8 cellular contexts compared by ENCODE assay signal in the genomic region with DNA sequence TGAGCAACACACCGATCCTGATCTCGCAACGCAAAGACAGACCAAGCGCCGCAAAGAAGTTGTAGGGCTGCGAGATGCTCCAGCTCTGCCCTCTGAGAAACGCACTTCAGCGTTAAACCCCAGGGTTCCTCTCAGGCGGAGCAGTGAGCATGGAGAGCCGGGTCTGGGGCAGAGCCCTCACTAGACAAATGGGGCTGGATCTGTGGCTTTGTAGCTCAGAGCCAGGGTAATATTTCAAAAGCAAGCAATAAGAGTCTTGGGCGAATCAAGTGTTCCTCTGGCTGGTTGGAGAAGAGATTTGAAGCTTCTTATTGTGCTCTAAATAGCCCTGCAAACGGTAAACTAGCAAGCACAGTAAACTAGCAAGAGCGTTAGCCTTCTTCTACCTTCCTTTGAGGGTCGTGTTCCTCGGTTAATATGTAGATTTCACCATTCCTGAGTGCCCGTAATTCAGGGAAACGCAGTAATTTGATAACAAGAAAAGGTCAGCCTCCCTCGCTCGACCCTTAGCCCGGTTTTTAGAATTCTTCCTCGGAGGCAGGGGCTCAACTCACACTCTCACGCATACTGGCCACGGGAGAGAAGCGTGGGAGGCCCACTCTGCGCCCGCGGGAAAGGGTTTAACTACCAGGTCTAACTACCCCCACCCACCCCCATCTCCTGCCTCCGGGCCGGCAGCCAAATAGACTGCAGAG. TPM values are rescaled to one million over a fixed set of nuclear protein-coding genes. Genes with fewer than 3 reads are reported as not detected.
A peak's percentile ranks its signal among the peaks of the same experiment; 100 is the strongest.
DNase-seq lines count a peak whose midpoint lies in the region; ATAC-seq, FAIRE-seq and TF ChIP-seq lines count a peak whose summit lies in the region.

No MANE protein-coding gene starts in this region.

- H3K9me3 ChIP-seq in H9 (ENCODE audit: control insufficient read depth, low read depth, low read length), result no peaks in the 10 kb centered on the region
- H3K9me3 ChIP-seq in SJCRH30 (replicated peaks), result no peaks in the 10 kb centered on the region
- H3K9me3 ChIP-seq in iPS-18a (ENCODE audit: control insufficient read depth, low read depth, low read length), result no peaks in the 10 kb centered on the region
- H3K9me3 ChIP-seq in small intestine (ENCODE audit: control insufficient read depth, low read depth), result no peaks in the 10 kb centered on the region

- H3K36me3 Mint-ChIP-seq in H9 (ENCODE audit: insufficient read depth in 1 of 3, low read depth in 3 of 3), result no peaks in the 10 kb centered on the region

- peaks cover 19 to 24% of the 10 kb centered on the region in 2 experiments for H3K4me1 Mint-ChIP-seq in H9

- H3K27me3 ChIP-seq in H9 (ENCODE audit: insufficient read depth, low read length), result peaks cover 8% of the 10 kb centered on the region; the same call in 1 of the 2 replicates
- no peaks in the 10 kb centered on the region for H3K27me3 ChIP-seq in SJCRH30
- H3K27me3 ChIP-seq in iPS-18a (ENCODE audit: control insufficient read depth, insufficient read depth, low read length), result peaks cover 96% of the 10 kb centered on the region
- peaks cover 0 to 4% of the 10 kb centered on the region in 2 donors for H3K27me3 ChIP-seq in small intestine (ENCODE audit: control insufficient read depth in 2 of 2, insufficient read depth in 2 of 2, low read length in 2 of 2)

- no peak overlapping the region for H2BK12ac ChIP-seq in H9 (ENCODE audit: insufficient read length, low read depth, low read length)

- no peak overlapping the region for H3K18ac ChIP-seq in H9 (ENCODE audit: insufficient read length, low read depth, low read length)

- no peak for TF ChIP-seq CTCF in H9 (conservative IDR thresholded peaks at IDR 0.05)

- peaks cover 6% of the 10 kb centered on the region; the same call in 1 of the 2 replicates for H3K4me1 ChIP-seq in H9 (ENCODE audit: insufficient read depth, low read length)
- no peaks in the 10 kb centered on the region for H3K4me1 ChIP-seq in SJCRH30
- peaks cover 24% of the 10 kb centered on the region for H3K4me1 ChIP-seq in iPS-18a (ENCODE audit: control insufficient read depth, low read depth, low read length)
- H3K4me1 ChIP-seq in small intestine (ENCODE audit: control insufficient read depth in 2 of 2, insufficient read depth in 1 of 2, low read depth in 1 of 2, low read length in 1 of 2), result no peaks in the 10 kb centered on the region

- H2BK120ac ChIP-seq in H9 (ENCODE audit: low read depth, low read length, poor library complexity, severe bottlenecking), result no peak overlapping the region

- no CpG with 5 or more reads among the region's 29 CpGs for WGBS in H9 (ENCODE audit: extremely low coverage, insufficient read length, low lambda C conversion rate)
- 32 to 38% (median 38%) methylated on average over 29 of the region's 29 CpGs for WGBS in small intestine, 3 donors

- H3K27ac ChIP-seq in H9 (ENCODE audit: insufficient read length, low read depth, low read length) (no peak overlapping the region), SJCRH30 (no peak overlapping the region), iPS-18a (ENCODE audit: low read length) (no peak overlapping the region), small intestine (ENCODE audit: low read depth in 1 of 2, low read length in 1 of 2) (peak overlapping the region; percentile 51 to 80)

- H3K9ac ChIP-seq in H9 (ENCODE audit: extremely low read depth, insufficient read length, low read length) (no peak overlapping the region), iPS-18a (ENCODE audit: low read length) (no peak overlapping the region)

- H3K4me2 ChIP-seq in H9 (ENCODE audit: insufficient read depth, insufficient read length, low read length), result peak overlapping the region; percentile 54

- no peak overlapping the region for H2AFZ ChIP-seq in H9 (ENCODE audit: low read length)

- peak overlapping the region; percentile 41 for H3K4me3 ChIP-seq in SJCRH30
- H3K4me3 ChIP-seq in iPS-18a (ENCODE audit: low read length), result peak overlapping the region; percentile 53
- H3K4me3 ChIP-seq in small intestine (ENCODE audit: low read depth in 1 of 2, low read length in 2 of 2), result no peak overlapping the region

- H3K27ac Mint-ChIP-seq in H9, result no peak overlapping the region

- no peak overlapping the region for H2BK15ac ChIP-seq in H9 (ENCODE audit: low read depth, low read length)

- no peak overlapping the region for H3K56ac ChIP-seq in H9 (ENCODE audit: insufficient read length, low read depth, low read length)

- H3K4ac ChIP-seq in H9 (ENCODE audit: low read depth, low read length), result no peak overlapping the region

- no peaks in the 10 kb centered on the region for H3K79me1 ChIP-seq in H9 (ENCODE audit: insufficient read depth, low read depth, low read length, poor library complexity, severe bottlenecking)

- peak; percentile 12 for DNase-seq in AG08396 (ENCODE audit: low spot score)
- DNase-seq in H9, result peak; percentile 68
- DNase-seq in SJCRH30, result peak; percentile 30 to 58
- no peak for DNase-seq in small intestine

- no peak overlapping the region for H2BK20ac ChIP-seq in H9 (ENCODE audit: low read depth, low read length, poor library complexity, severe bottlenecking)

- H4K20me1 ChIP-seq in H9 (ENCODE audit: control insufficient read depth, insufficient read depth, insufficient read length), result no peaks in the 10 kb centered on the region

- no peaks in the 10 kb centered on the region for H3K9me3 Mint-ChIP-seq in H9

- H3K23ac ChIP-seq in H9 (ENCODE audit: insufficient read length, low read depth, low read length), result no peak overlapping the region

- no peak overlapping the region for H4K91ac ChIP-seq in H9 (ENCODE audit: insufficient read length, low read depth, low read length)

- H3T11ph ChIP-seq in H9 (ENCODE audit: low read length), result no peak overlapping the region

- no peak overlapping the region for H4K5ac ChIP-seq in H9 (ENCODE audit: insufficient read length, low read depth, low read length)

- no peak overlapping the region for H3K14ac ChIP-seq in H9 (ENCODE audit: insufficient read depth, low read length)

- H3K79me2 ChIP-seq in H9 (ENCODE audit: insufficient read depth, low read length), result no peaks in the 10 kb centered on the region

- peak overlapping the region; percentile 36 to 79 for H3K4me3 Mint-ChIP-seq in H9

- no peak for FAIRE-seq in small intestine (lab: Jason Lieb, UNC)

- no peak overlapping the region for H2AK5ac ChIP-seq in H9 (ENCODE audit: insufficient read length, low read length)

- no peaks in the 10 kb centered on the region for H3K36me3 ChIP-seq in SJCRH30
- no peaks in the 10 kb centered on the region for H3K36me3 ChIP-seq in iPS-18a (ENCODE audit: control insufficient read depth, low read depth, low read length)
- no peaks in the 10 kb centered on the region for H3K36me3 ChIP-seq in small intestine (ENCODE audit: control insufficient read depth in 2 of 2, insufficient read depth in 2 of 2, low read length in 2 of 2)

- ATAC-seq in GM18873 (IDR thresholded peaks at IDR 0.05; ENCODE audit: low FRiP score, unreplicated experiment), result no peak
- ATAC-seq in HG03196 (IDR thresholded peaks at IDR 0.05; ENCODE audit: unreplicated experiment), result no peak
- ATAC-seq in HG03378 (IDR thresholded peaks at IDR 0.05; ENCODE audit: unreplicated experiment), result no peak

- no peak overlapping the region for H4K8ac ChIP-seq in H9 (replicated peaks; ENCODE audit: insufficient read length, low read depth, low read length)

- H2BK5ac ChIP-seq in H9 (ENCODE audit: insufficient read length, low read length), result no peak overlapping the region

- peaks cover 91% of the 10 kb centered on the region for H3K27me3 Mint-ChIP-seq in H9 (ENCODE audit: low read depth)

- H3K23me2 ChIP-seq in H9 (ENCODE audit: insufficient read length, low read depth, low read length, poor library complexity, severe bottlenecking), result no peaks in the 10 kb centered on the region

RNA-seq across cellular contexts. Expression of gene SKAP2, which starts 6.7 kb away (rescaled TPM):
- total RNA-seq in H9 (2021), result 1.9 and 3.2 TPM in 2 replicates
- total RNA-seq in SJCRH30 (2014; rRNA removed; shearing (Covaris generic)), result 16.9 and 18.4 TPM in 2 replicates
- polyA plus RNA-seq in small intestine, result 10 to 100 TPM in 2 of 3 donors, 1 to 10 TPM in 1; 7.6 to 15.8 (median 13.0) TPM

Comparison
In these comparisons a context has a peak if more than half of its experiments do, and no peak if none do; other contexts are left out.
1. H3K27ac ChIP-seq: peak in small intestine (2 of 2); none in H9 (single experiment), SJCRH30 (single experiment) and iPS-18a (single experiment).
2. H3K4me3 ChIP-seq: peak in SJCRH30 (single experiment) and iPS-18a (single experiment); none in small intestine (0 of 2).